8 cellular contexts compared by ENCODE assay signal in the genomic region with DNA sequence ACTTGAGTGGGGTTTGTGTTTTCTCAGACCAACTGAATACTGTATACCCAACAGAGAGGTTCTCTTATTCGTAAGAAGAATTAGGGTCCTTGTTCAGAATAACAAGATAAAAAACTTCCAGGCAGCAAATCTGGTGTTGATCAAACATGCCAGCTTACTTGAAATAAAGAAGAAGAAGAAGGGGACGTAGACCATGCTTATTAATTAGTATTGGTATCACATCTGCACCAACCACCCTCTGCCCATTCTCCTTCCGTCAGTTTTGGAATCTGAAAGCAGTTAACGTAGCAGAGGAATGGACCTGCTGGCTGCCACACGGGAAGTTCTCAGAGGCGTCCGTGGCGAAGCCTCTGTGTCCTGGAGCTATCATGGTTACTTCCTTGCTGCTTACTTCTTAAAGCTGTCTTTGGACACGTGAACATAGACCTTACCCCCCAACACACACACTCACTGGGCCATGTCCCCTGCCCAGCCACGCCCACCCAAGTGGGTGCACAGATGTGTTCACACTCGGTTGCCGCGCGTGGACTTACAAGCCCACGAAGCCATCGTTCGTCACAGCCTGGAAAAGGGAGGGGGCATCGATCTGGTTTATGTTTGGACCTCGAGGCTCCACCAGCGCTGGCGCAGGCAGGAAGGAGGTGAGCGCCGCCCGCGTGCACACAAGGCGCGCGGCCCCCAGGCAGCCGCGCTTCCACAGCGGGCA. TPM values are rescaled to one million over a fixed set of nuclear protein-coding genes. Genes with fewer than 3 reads are reported as not detected.
DNase-seq lines count a peak whose midpoint lies in the region; ATAC-seq and TF ChIP-seq lines count a peak whose summit lies in the region.

No MANE protein-coding gene starts in this region.

- no peak for ATAC-seq in activated CD8-positive, alpha-beta T cell treated with anti-CD3 and anti-CD28 coated beads, Interleukin-2, amount 10 ng/mL, durations not matched to agents 7 days and 5 days
- ATAC-seq in left lung = no peak

- peaks cover 51% of the 10 kb centered on the region for H3K4me1 Mint-ChIP-seq in activated CD8-positive, alpha-beta T cell treated with anti-CD3 and anti-CD28 coated beads, Interleukin-2, amount 10 ng/mL, durations not matched to agents 7 days and 5 days (ENCODE audit: low read depth)

- H3K27me3 Mint-ChIP-seq in activated CD8-positive, alpha-beta T cell treated with anti-CD3 and anti-CD28 coated beads, Interleukin-2, amount 10 ng/mL, durations not matched to agents 7 days and 5 days (ENCODE audit: low read depth) = peaks cover 68% of the 10 kb centered on the region

- H3K4me3 ChIP-seq in left lung (peak overlapping the region; percentile 38 to 46), transverse colon (peak overlapping the region; percentile 29 to 53 (median 42))

- in situ Hi-C loops in transverse colon (cut with MboI; ENCODE audit: low pct_ligation_motif_present in 1 of 4, low pct_unique_long_range_greater_than_20kb in 1 of 4, low sequenced_read_pairs in 3 of 4) = no loop called here

- H3K36me3 ChIP-seq in left lung (no peaks in the 10 kb centered on the region), transverse colon (no peaks in the 10 kb centered on the region)

- intact Hi-C loops in left lung (cut with DNase I) (loop anchor here in 1 of 2 donors (10.0 kb wide), 1 partner anchor 460 kb away; no protein-coding TSS in a partner anchor), transverse colon (cut with DNase I; ENCODE audit: low total_unique reads) (no loop called here)

- TF ChIP-seq EP300 in transverse colon (IDR thresholded peaks at IDR 0.05; ENCODE audit: low read depth) = no peak

- H3K4me1 ChIP-seq in left lung (peaks cover 27 to 66% of the 10 kb centered on the region in 2 donors), transverse colon (peaks cover 12 to 55% (median 52%) of the 10 kb centered on the region in 4 donors)

- CTCF ChIA-PET in activated CD8-positive, alpha-beta T cell treated with anti-CD3 and anti-CD28 coated beads, Interleukin-2, amount 10 ng/mL, durations not matched to agents 7 days and 5 days (lab: Charles Lee) = interaction anchor here (1.2 to 3.3 kb wide), 2 partner anchors 12 to 345 kb away, joined by 3 to 15 read pairs; a partner anchor contains a TSS

- H3K27ac ChIP-seq in left lung (no peak overlapping the region), transverse colon (peak overlapping the region in 1 of 4 donors; percentile 77)

- DNase-seq in activated effector memory CD4-positive, alpha-beta T cell treated with anti-CD3 and anti-CD28 coated beads, Interleukin-2, amount 50 U/mL, for 16 hours = peak; percentile 63
- DNase-seq in activated effector memory CD4-positive, alpha-beta T cell treated with Interleukin-2 at 50 U/mL for 16 hours = no peak
- DNase-seq in activated CD8-positive, alpha-beta T cell treated with anti-CD3 and anti-CD28 coated beads, Interleukin-2, amount 10 ng/mL, durations not matched to agents 7 days and 5 days = no peak
- DNase-seq in left lung = no peak
- no peak for DNase-seq in transverse colon
- no peak for DNase-seq in Kasumi-1 (lab: John Stamatoyannopoulos, UW)
- no peak for DNase-seq in NCI-H2081 (lab: John Stamatoyannopoulos, UW)
- DNase-seq in erythroblast (lab: John Stamatoyannopoulos, UW) = no peak

- H3K36me3 Mint-ChIP-seq in activated CD8-positive, alpha-beta T cell treated with anti-CD3 and anti-CD28 coated beads, Interleukin-2, amount 10 ng/mL, durations not matched to agents 7 days and 5 days (ENCODE audit: low read depth) = no peaks in the 10 kb centered on the region

- peak overlapping the region; percentile 43 for H3K4me3 Mint-ChIP-seq in activated CD8-positive, alpha-beta T cell treated with anti-CD3 and anti-CD28 coated beads, Interleukin-2, amount 10 ng/mL, durations not matched to agents 7 days and 5 days

- POLR2A ChIA-PET in activated CD8-positive, alpha-beta T cell treated with anti-CD3 and anti-CD28 coated beads, Interleukin-2, amount 10 ng/mL, durations not matched to agents 7 days and 5 days (lab: Charles Lee) = no interaction called here

- no peaks in the 10 kb centered on the region for H3K9me3 Mint-ChIP-seq in activated CD8-positive, alpha-beta T cell treated with anti-CD3 and anti-CD28 coated beads, Interleukin-2, amount 10 ng/mL, durations not matched to agents 7 days and 5 days (ENCODE audit: insufficient read depth)

- peaks cover 68 to 100% of the 10 kb centered on the region in 2 donors for H3K27me3 ChIP-seq in left lung
- peaks cover 92% of the 10 kb centered on the region for H3K27me3 ChIP-seq in transverse colon

- no peak overlapping the region for H3K27ac Mint-ChIP-seq in activated CD8-positive, alpha-beta T cell treated with anti-CD3 and anti-CD28 coated beads, Interleukin-2, amount 10 ng/mL, durations not matched to agents 7 days and 5 days

- H3K9me3 ChIP-seq in left lung (no peaks in the 10 kb centered on the region), transverse colon (no peaks in the 10 kb centered on the region)

- WGBS in transverse colon (ENCODE audit: low coverage in 1 of 2), 2 donors = 11 to 32% methylated on average over 6 to 31 of the region's 31 CpGs

- no peak for TF ChIP-seq CTCF in left lung (IDR thresholded peaks at IDR 0.05)
- TF ChIP-seq CTCF in transverse colon (IDR thresholded peaks at IDR 0.05) = no peak

- TF ChIP-seq POLR2A in transverse colon (IDR thresholded peaks at IDR 0.05) (no peak), erythroblast (IDR thresholded peaks at IDR 0.05; ENCODE audit: low read length) (no peak)

RNA-seq across cellular contexts. Expression of a gene that starts 4.1 kb away (rescaled TPM):
- total RNA-seq in activated CD8-positive, alpha-beta T cell treated with anti-CD3 and anti-CD28 coated beads, Interleukin-2, amount 10 ng/mL, durations not matched to agents 7 days and 5 days = 10 to 100 TPM; 10.7 to 12.3 TPM
- total RNA-seq in left lung (10 to 100 TPM in 1 of 2 donors, 1 to 10 TPM in 1; 6.3 to 12.8 TPM), transverse colon (10 to 100 TPM; 15.0 to 46.2 (median 25.9) TPM)

RNA-seq across cellular contexts. Expression of a gene that starts 11.6 kb away (rescaled TPM):
- 10 to 100 TPM; 25.5 to 26.0 TPM for total RNA-seq in activated CD8-positive, alpha-beta T cell treated with anti-CD3 and anti-CD28 coated beads, Interleukin-2, amount 10 ng/mL, durations not matched to agents 7 days and 5 days
- total RNA-seq in left lung (10 to 100 TPM; 26.6 to 27.8 TPM), transverse colon (10 to 100 TPM; 24.7 to 35.9 (median 26.7) TPM)
